1 cellular context compared by ENCODE assay signal in the genomic region with DNA sequence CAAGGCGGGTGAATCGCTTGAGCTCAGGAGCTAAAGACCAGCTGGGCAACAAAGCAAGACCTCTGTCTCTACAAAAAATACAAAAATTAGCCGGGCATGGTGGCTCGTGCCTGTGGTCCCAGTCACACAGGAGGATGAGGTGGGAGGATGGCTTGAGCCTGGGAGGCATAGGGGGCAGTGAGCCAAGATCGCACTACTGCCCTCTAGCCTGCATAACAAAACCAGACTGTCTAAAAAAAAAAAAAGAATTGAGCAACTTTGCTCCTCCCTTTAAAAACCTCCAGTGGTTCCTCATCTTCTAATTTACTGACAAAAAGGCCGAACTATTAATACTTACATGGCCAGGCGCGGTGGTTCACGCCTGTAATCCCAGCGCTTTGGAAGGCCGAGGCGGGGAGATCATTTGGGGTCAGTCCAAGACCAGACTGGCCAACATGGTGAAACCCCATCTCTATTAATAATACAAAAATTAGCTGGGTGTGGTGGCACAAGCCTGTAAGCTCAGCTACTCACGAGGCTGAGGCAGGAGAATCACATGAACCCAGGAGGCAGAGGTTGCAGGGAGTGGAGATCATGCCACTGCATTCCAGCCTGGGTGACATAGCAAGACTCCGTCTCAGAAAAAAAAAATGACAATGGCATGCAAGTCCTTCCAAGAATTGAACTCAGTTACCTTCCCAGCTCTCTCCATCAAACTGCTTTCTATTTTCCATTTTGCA.
TF ChIP-seq lines count a peak whose summit lies in the region.

No MANE protein-coding gene starts in this region.

TF ChIP-seq in GM12878, 131 proteins besides CTCF, POLR2A, EP300 and RAD21 (continued from another document):
- TF ChIP-seq, protein P1, sequence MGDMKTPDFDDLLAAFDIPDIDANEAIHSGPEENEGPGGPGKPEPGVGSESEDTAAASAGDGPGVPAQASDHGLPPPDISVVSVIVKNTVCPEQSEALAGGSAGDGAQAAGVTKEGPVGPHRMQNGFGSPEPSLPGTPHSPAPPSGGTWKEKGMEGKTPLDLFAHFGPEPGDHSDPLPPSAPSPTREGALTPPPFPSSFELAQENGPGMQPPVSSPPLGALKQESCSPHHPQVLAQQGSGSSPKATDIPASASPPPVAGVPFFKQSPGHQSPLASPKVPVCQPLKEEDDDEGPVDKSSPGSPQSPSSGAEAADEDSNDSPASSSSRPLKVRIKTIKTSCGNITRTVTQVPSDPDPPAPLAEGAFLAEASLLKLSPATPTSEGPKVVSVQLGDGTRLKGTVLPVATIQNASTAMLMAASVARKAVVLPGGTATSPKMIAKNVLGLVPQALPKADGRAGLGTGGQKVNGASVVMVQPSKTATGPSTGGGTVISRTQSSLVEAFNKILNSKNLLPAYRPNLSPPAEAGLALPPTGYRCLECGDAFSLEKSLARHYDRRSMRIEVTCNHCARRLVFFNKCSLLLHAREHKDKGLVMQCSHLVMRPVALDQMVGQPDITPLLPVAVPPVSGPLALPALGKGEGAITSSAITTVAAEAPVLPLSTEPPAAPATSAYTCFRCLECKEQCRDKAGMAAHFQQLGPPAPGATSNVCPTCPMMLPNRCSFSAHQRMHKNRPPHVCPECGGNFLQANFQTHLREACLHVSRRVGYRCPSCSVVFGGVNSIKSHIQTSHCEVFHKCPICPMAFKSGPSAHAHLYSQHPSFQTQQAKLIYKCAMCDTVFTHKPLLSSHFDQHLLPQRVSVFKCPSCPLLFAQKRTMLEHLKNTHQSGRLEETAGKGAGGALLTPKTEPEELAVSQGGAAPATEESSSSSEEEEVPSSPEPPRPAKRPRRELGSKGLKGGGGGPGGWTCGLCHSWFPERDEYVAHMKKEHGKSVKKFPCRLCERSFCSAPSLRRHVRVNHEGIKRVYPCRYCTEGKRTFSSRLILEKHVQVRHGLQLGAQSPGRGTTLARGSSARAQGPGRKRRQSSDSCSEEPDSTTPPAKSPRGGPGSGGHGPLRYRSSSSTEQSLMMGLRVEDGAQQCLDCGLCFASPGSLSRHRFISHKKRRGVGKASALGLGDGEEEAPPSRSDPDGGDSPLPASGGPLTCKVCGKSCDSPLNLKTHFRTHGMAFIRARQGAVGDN (IDR thresholded peaks at IDR 0.05), result no peak
- TF ChIP-seq WRNIP1 (IDR thresholded peaks at IDR 0.05; ENCODE audit: borderline replicate concordance, low read depth, low read length) (no peak), BRCA1 (IDR thresholded peaks at IDR 0.05; ENCODE audit: low read depth, low read length) (no peak), POU2F2 (IDR thresholded peaks at IDR 0.05; ENCODE audit: borderline replicate concordance, low read depth, low read length) (no peak), FOXK2 (IDR thresholded peaks at IDR 0.05) (no peak), ZNF24 (IDR thresholded peaks at IDR 0.05) (no peak), NBN (IDR thresholded peaks at IDR 0.05) (peak; percentile 82), ETV6 (conservative IDR thresholded peaks at IDR 0.05 in 1 of 2, IDR thresholded peaks at IDR 0.05 in 1 of 2; ENCODE audit: borderline replicate concordance in 1 of 2, low read depth in 1 of 2) (no peak), MYB (IDR thresholded peaks at IDR 0.05; ENCODE audit: borderline replicate concordance, low read depth, low read length) (no peak), YY1 (IDR thresholded peaks at IDR 0.05; ENCODE audit: low read depth, low read length) (no peak), FOXM1 (IDR thresholded peaks at IDR 0.05; ENCODE audit: low read depth, low read length) (no peak), SMC3 (IDR thresholded peaks at IDR 0.05; ENCODE audit: borderline replicate concordance, low read length) (peak; percentile 8; the same call in 1 of the 2 replicates), CHD4 (IDR thresholded peaks at IDR 0.05) (no peak), ZNF384 (IDR thresholded peaks at IDR 0.05; ENCODE audit: borderline replicate concordance, low read depth, low read length) (peak; percentile 97), HDGF (IDR thresholded peaks at IDR 0.05) (peak; percentile 77; the same call in 1 of the 2 replicates), NR2F1 (conservative IDR thresholded peaks at IDR 0.05) (no peak), JUNB (IDR thresholded peaks at IDR 0.05) (no peak), BHLHE40 (IDR thresholded peaks at IDR 0.05; ENCODE audit: borderline replicate concordance in 1 of 2, low read depth in 2 of 2, low read length in 1 of 2) (peak in 1 of 2 experiments; percentile 64; a peak in 1 of 4 replicates), SUZ12 (IDR thresholded peaks at IDR 0.05; ENCODE audit: unreplicated experiment) (no peak), NRF1 (conservative IDR thresholded peaks at IDR 0.05; ENCODE audit: low read depth, low read length) (no peak), CBFB (IDR thresholded peaks at IDR 0.05; ENCODE audit: low read depth) (no peak), POLR2AphosphoS5 (IDR thresholded peaks at IDR 0.05; ENCODE audit: low read length) (no peak), SMAD1 (IDR thresholded peaks at IDR 0.05; ENCODE audit: low read depth, partially characterized antibody) (peak; percentile 69), TCF3 (IDR thresholded peaks at IDR 0.05; ENCODE audit: borderline replicate concordance, insufficient read depth, low read depth, low read length) (no peak)
- TF ChIP-seq, protein P2, sequence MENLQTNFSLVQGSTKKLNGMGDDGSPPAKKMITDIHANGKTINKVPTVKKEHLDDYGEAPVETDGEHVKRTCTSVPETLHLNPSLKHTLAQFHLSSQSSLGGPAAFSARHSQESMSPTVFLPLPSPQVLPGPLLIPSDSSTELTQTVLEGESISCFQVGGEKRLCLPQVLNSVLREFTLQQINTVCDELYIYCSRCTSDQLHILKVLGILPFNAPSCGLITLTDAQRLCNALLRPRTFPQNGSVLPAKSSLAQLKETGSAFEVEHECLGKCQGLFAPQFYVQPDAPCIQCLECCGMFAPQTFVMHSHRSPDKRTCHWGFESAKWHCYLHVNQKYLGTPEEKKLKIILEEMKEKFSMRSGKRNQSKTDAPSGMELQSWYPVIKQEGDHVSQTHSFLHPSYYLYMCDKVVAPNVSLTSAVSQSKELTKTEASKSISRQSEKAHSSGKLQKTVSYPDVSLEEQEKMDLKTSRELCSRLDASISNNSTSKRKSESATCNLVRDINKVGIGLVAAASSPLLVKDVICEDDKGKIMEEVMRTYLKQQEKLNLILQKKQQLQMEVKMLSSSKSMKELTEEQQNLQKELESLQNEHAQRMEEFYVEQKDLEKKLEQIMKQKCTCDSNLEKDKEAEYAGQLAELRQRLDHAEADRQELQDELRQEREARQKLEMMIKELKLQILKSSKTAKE (IDR thresholded peaks at IDR 0.05; ENCODE audit: low read depth, poor library complexity, severe bottlenecking), result peak; percentile 40
- TF ChIP-seq, protein P3, sequence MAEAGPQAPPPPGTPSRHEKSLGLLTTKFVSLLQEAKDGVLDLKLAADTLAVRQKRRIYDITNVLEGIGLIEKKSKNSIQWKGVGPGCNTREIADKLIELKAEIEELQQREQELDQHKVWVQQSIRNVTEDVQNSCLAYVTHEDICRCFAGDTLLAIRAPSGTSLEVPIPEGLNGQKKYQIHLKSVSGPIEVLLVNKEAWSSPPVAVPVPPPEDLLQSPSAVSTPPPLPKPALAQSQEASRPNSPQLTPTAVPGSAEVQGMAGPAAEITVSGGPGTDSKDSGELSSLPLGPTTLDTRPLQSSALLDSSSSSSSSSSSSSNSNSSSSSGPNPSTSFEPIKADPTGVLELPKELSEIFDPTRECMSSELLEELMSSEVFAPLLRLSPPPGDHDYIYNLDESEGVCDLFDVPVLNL (IDR thresholded peaks at IDR 0.05; ENCODE audit: low read depth, low read length), result no peak
- TF ChIP-seq, protein P4, sequence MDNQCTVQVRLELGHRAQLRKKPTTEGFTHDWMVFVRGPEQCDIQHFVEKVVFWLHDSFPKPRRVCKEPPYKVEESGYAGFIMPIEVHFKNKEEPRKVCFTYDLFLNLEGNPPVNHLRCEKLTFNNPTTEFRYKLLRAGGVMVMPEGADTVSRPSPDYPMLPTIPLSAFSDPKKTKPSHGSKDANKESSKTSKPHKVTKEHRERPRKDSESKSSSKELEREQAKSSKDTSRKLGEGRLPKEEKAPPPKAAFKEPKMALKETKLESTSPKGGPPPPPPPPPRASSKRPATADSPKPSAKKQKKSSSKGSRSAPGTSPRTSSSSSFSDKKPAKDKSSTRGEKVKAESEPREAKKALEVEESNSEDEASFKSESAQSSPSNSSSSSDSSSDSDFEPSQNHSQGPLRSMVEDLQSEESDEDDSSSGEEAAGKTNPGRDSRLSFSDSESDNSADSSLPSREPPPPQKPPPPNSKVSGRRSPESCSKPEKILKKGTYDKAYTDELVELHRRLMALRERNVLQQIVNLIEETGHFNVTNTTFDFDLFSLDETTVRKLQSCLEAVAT (IDR thresholded peaks at IDR 0.05), result peak; percentile 64; the same call in 1 of the 2 replicates
- TF ChIP-seq, protein P5, sequence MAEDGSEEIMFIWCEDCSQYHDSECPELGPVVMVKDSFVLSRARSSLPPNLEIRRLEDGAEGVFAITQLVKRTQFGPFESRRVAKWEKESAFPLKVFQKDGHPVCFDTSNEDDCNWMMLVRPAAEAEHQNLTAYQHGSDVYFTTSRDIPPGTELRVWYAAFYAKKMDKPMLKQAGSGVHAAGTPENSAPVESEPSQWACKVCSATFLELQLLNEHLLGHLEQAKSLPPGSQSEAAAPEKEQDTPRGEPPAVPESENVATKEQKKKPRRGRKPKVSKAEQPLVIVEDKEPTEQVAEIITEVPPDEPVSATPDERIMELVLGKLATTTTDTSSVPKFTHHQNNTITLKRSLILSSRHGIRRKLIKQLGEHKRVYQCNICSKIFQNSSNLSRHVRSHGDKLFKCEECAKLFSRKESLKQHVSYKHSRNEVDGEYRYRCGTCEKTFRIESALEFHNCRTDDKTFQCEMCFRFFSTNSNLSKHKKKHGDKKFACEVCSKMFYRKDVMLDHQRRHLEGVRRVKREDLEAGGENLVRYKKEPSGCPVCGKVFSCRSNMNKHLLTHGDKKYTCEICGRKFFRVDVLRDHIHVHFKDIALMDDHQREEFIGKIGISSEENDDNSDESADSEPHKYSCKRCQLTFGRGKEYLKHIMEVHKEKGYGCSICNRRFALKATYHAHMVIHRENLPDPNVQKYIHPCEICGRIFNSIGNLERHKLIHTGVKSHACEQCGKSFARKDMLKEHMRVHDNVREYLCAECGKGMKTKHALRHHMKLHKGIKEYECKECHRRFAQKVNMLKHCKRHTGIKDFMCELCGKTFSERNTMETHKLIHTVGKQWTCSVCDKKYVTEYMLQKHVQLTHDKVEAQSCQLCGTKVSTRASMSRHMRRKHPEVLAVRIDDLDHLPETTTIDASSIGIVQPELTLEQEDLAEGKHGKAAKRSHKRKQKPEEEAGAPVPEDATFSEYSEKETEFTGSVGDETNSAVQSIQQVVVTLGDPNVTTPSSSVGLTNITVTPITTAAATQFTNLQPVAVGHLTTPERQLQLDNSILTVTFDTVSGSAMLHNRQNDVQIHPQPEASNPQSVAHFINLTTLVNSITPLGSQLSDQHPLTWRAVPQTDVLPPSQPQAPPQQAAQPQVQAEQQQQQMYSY (CRISPR knock-in tag; IDR thresholded peaks at IDR 0.05), result no peak
- TF ChIP-seq, protein P6, sequence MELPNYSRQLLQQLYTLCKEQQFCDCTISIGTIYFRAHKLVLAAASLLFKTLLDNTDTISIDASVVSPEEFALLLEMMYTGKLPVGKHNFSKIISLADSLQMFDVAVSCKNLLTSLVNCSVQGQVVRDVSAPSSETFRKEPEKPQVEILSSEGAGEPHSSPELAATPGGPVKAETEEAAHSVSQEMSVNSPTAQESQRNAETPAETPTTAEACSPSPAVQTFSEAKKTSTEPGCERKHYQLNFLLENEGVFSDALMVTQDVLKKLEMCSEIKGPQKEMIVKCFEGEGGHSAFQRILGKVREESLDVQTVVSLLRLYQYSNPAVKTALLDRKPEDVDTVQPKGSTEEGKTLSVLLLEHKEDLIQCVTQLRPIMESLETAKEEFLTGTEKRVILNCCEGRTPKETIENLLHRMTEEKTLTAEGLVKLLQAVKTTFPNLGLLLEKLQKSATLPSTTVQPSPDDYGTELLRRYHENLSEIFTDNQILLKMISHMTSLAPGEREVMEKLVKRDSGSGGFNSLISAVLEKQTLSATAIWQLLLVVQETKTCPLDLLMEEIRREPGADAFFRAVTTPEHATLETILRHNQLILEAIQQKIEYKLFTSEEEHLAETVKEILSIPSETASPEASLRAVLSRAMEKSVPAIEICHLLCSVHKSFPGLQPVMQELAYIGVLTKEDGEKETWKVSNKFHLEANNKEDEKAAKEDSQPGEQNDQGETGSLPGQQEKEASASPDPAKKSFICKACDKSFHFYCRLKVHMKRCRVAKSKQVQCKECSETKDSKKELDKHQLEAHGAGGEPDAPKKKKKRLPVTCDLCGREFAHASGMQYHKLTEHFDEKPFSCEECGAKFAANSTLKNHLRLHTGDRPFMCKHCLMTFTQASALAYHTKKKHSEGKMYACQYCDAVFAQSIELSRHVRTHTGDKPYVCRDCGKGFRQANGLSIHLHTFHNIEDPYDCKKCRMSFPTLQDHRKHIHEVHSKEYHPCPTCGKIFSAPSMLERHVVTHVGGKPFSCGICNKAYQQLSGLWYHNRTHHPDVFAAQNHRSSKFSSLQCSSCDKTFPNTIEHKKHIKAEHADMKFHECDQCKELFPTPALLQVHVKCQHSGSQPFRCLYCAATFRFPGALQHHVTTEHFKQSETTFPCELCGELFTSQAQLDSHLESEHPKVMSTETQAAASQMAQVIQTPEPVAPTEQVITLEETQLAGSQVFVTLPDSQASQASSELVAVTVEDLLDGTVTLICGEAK (IDR thresholded peaks at IDR 0.05; ENCODE audit: borderline replicate concordance), result no peak
